In the genomic region with DNA sequence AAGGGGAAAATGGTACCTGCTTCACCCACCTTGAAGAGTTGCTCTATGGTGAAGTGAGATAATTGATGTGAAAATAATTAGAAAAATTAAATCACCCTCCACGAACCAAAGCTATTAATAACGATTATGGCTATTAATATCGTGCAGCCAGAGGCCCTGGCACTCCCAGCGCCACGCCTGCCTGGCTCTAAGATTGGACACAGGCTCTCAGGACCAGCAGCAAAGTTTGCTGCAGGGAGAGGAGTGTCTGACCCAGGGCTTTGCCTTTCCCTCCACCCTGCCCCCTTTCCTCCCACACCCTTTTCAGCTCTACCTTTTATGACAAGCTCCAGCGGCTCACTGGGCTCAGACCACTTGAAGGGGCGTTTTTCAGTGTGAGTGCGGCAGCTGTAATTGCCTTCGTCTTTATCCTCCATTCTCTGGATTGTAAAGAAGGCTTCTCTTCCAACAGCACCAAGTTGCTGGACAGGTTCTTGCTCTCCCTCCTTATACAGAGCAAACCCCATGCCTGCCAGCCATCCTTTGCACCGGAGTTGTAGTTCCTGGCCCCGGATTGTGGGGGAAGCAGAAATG, we compare ENCODE assay signal across 21 cellular contexts. TPM values are rescaled to one million over a fixed set of nuclear protein-coding genes. Genes with fewer than 3 reads are reported as not detected.
"Had no signal": no experiment of that assay in that cellular context is flagged by ENCODE, and none has a peak within 500 bp of the region (broad histone marks: within the 10 kb centered on the region; RNA-seq: fewer than 3 reads in every experiment).

No MANE protein-coding gene starts in this region.

- H3K27me3 ChIP-seq: brain microvascular endothelial cell, sigmoid colon, upper lobe of left lung had no signal

- H3K27ac ChIP-seq: brain microvascular endothelial cell, coronary artery, sigmoid colon, stomach, upper lobe of left lung had no signal

- H3K9me3 ChIP-seq: sigmoid colon, stomach, upper lobe of left lung had no signal

- H3K36me3 ChIP-seq: brain microvascular endothelial cell, sigmoid colon, stomach, upper lobe of left lung had no signal

- DNase-seq: activated CD4-positive, alpha-beta T cell treated with anti-CD3 and anti-CD28 coated beads, Interleukin-2, amount 50 U/mL, for 1 hour; activated CD4-positive, CD25-positive, alpha-beta regulatory T cell treated with anti-CD3 and anti-CD28 coated beads, Interleukin-2, amount 50 U/mL, for 72 hours; activated CD8-positive, alpha-beta memory T cell treated with anti-CD3 and anti-CD28 coated beads, Interleukin-2, amount 50 U/mL, for 4 hours; activated effector memory CD4-positive, alpha-beta T cell treated with Interleukin-2 at 50 U/mL for 16 hours; activated naive CD4-positive, alpha-beta T cell treated with anti-CD3 and anti-CD28 coated beads, Interleukin-2, amount 10 ng/mL, durations not matched to agents 7 days and 5 days; activated naive CD8-positive, alpha-beta T cell treated with anti-CD3 and anti-CD28 coated beads, Interleukin-2, amount 50 U/mL, for 24 hours; activated T-cell treated with anti-CD3 and anti-CD28 coated beads, Interleukin-2, amount 50 U/mL, for 48 hours; aorta; brain microvascular endothelial cell; erythroblast; nucleus accumbens; sigmoid colon; stimulated activated CD4-positive, alpha-beta T cell treated with anti-CD3 and anti-CD28 coated beads, Interleukin-4, amount 100 ng/mL, for 24 hours; stomach; T-helper 1 cell; T-helper 9 cell had no signal

- H3K4me1 ChIP-seq: sigmoid colon, stomach, upper lobe of left lung had no signal

- ATAC-seq: activated naive CD8-positive, alpha-beta T cell treated with anti-CD3 and anti-CD28 coated beads, Interleukin-2, amount 50 U/mL, for 24 hours; stimulated activated effector memory CD8-positive, alpha-beta T cell treated with anti-CD3 and anti-CD28 coated beads, Interleukin-12 subunit alpha, Interleukin-12 subunit beta, amount 100 ng/mL, for 72 hours had no signal

- H3K4me3 ChIP-seq: coronary artery, lung, sigmoid colon, stomach, upper lobe of left lung had no signal

RNA-seq across cellular contexts. Expression of a gene that starts 11.5 kb away (rescaled TPM):
- total RNA-seq: natural killer cell treated with Interleukin-12 subunit alpha and Interleukin-12 subunit beta and Interleukin-15 and Interleukin-18, amount 100 ng/mL, for 72 hours had no signal
